8 cellular contexts compared by ENCODE assay signal in genomic region chr2:135052997-135053474, GRCh38. TPM values are rescaled to one million over a fixed set of nuclear protein-coding genes. Genes with fewer than 3 reads are reported as not detected.
A peak's percentile ranks its signal among the peaks of the same experiment; 100 is the strongest.
DNase-seq lines count a peak whose midpoint lies in the region; ATAC-seq and TF ChIP-seq lines count a peak whose summit lies in the region.

No MANE protein-coding gene starts in this region.

- H3K4me1 ChIP-seq in HUES6 (ENCODE audit: control insufficient read depth, insufficient read depth, low read length) (peaks cover 9% of the 10 kb centered on the region; the same call in 1 of the 2 replicates), iPS-15b (ENCODE audit: control insufficient read depth, insufficient read depth, low read length) (peaks cover 3% of the 10 kb centered on the region)

- intact Hi-C loops in activated naive CD4-positive, alpha-beta T cell treated with anti-CD3 and anti-CD28 coated beads for 36 hours (cut with micrococcal nuclease), result loop anchor here (1.0 to 10.0 kb wide), 20 partner anchors 48 to 1329 kb away; partner anchors contain the start of genes CCNT2, DARS1, MCM6 and R3HDM1

- H3K4me3 ChIP-seq in BJ (ENCODE audit: low read depth, low read length) (peak overlapping the region; percentile 98), HUES6 (ENCODE audit: low read depth, low read length) (peak overlapping the region; percentile 95), iPS-15b (ENCODE audit: low read depth, low read length) (peak overlapping the region; percentile 99)

- no peak for TF ChIP-seq CTCF in BJ (IDR thresholded peaks at IDR 0.05; ENCODE audit: insufficient read depth, low read depth, low read length)

- DNase-seq in BJ (ENCODE audit: low read depth) (no peak), NCI-H2029 treated with DMSO at 0.1 percent for 48 hours (lab: John Stamatoyannopoulos, UW) (no peak), GOT3 (lab: John Stamatoyannopoulos, UW) (no peak)
- peak; percentile 71 for DNase-seq in activated naive CD4-positive, alpha-beta T cell treated with anti-CD3 and anti-CD28 coated beads for 36 hours
- DNase-seq in stimulated activated CD4-positive, alpha-beta T cell treated with anti-CD3 and anti-CD28 coated beads, Interleukin-1b, Interleukin-23, amount 100 ng/mL, for 4 hours (ENCODE audit: low read depth in 2 of 2), result peak; percentile 4 to 8

- POLR2A ChIA-PET in BJ (lab: Charles Lee), result no interaction called here

- H3K36me3 ChIP-seq in BJ (ENCODE audit: control insufficient read depth, insufficient read depth, low read length), result no peaks in the 10 kb centered on the region
- H3K36me3 ChIP-seq in HUES6 (ENCODE audit: control insufficient read depth, insufficient read depth, low read length), result no peaks in the 10 kb centered on the region
- H3K36me3 ChIP-seq in iPS-15b (ENCODE audit: control insufficient read depth, insufficient read depth, low read length), result no peaks in the 10 kb centered on the region

- H3K27ac ChIP-seq in HUES6 (ENCODE audit: low read depth, low read length), result no peak overlapping the region

- ATAC-seq in GM21390 (IDR thresholded peaks at IDR 0.05; ENCODE audit: unreplicated experiment), result peak; percentile 48

- peaks cover 47% of the 10 kb centered on the region for H3K4me1 Mint-ChIP-seq in activated naive CD4-positive, alpha-beta T cell treated with anti-CD3 and anti-CD28 coated beads for 36 hours (ENCODE audit: low read depth)

- peak overlapping the region; percentile 100 for H3K27ac Mint-ChIP-seq in activated naive CD4-positive, alpha-beta T cell treated with anti-CD3 and anti-CD28 coated beads for 36 hours

- H3K27me3 ChIP-seq in BJ (ENCODE audit: control insufficient read depth, insufficient read depth, low read length), result peaks cover 1% of the 10 kb centered on the region; the same call in 1 of the 2 replicates
- no peaks in the 10 kb centered on the region for H3K27me3 ChIP-seq in HUES6 (ENCODE audit: control insufficient read depth, insufficient read depth, low read length)
- no peaks in the 10 kb centered on the region for H3K27me3 ChIP-seq in iPS-15b (ENCODE audit: control insufficient read depth, insufficient read depth, low read length)

- CTCF ChIA-PET in BJ (lab: Yijun Ruan, JAX), result interaction anchor here (1.0 kb wide), 1 partner anchor 48 kb away, joined by 3 read pairs; no protein-coding TSS in a partner anchor
- CTCF ChIA-PET in activated naive CD4-positive, alpha-beta T cell treated with anti-CD3 and anti-CD28 coated beads for 36 hours (lab: Charles Lee), result interaction anchor here (0.8 to 1.4 kb wide), 4 partner anchors 11 to 49 kb away, joined by 3 read pairs; no protein-coding TSS in a partner anchor

- no peaks in the 10 kb centered on the region for H3K9me3 Mint-ChIP-seq in activated naive CD4-positive, alpha-beta T cell treated with anti-CD3 and anti-CD28 coated beads for 36 hours

- H3K9me3 ChIP-seq in HUES6 (ENCODE audit: control insufficient read depth, insufficient read depth, low read depth, low read length), result no peaks in the 10 kb centered on the region
- no peaks in the 10 kb centered on the region for H3K9me3 ChIP-seq in iPS-15b (ENCODE audit: control insufficient read depth, insufficient read depth, low read length)

- peak overlapping the region; percentile 25 for H3K9ac ChIP-seq in HUES6 (ENCODE audit: low read length)
- peak overlapping the region; percentile 99 for H3K9ac ChIP-seq in iPS-15b (ENCODE audit: low read depth, low read length)

- H3K27me3 Mint-ChIP-seq in activated naive CD4-positive, alpha-beta T cell treated with anti-CD3 and anti-CD28 coated beads for 36 hours (ENCODE audit: low read depth), result no peaks in the 10 kb centered on the region

- H3K4me3 Mint-ChIP-seq in activated naive CD4-positive, alpha-beta T cell treated with anti-CD3 and anti-CD28 coated beads for 36 hours, result peak overlapping the region; percentile 99

- H3K36me3 Mint-ChIP-seq in activated naive CD4-positive, alpha-beta T cell treated with anti-CD3 and anti-CD28 coated beads for 36 hours (ENCODE audit: low read depth), result peaks cover 20% of the 10 kb centered on the region

RNA-seq across cellular contexts. Expression of gene RAB3GAP1, which starts 0.9 kb away (rescaled TPM):
- polyA plus RNA-seq in BJ (2011; rRNA removed), result 22.4 and 42.0 TPM in 2 replicates
- polyA minus RNA-seq in BJ (2011; rRNA and poly(A)+ RNA removed), result 28.6 and 31.1 TPM in 2 replicates
- total RNA-seq in activated naive CD4-positive, alpha-beta T cell treated with anti-CD3 and anti-CD28 coated beads for 36 hours, result 10 to 100 TPM; 55.5 to 59.7 TPM

RNA-seq across cellular contexts. Expression of gene MAP3K19, which starts 5.8 kb away (rescaled TPM):
- polyA plus RNA-seq in BJ (2011; rRNA removed), result not detected in 2 replicates
- polyA minus RNA-seq in BJ (2011; rRNA and poly(A)+ RNA removed), result not detected in 2 replicates
- total RNA-seq in activated naive CD4-positive, alpha-beta T cell treated with anti-CD3 and anti-CD28 coated beads for 36 hours, result not detected

Comparison
In these comparisons a context has a peak if more than half of its experiments do, and no peak if none do; other contexts are left out.
1. DNase-seq: peak in activated naive CD4-positive, alpha-beta T cell treated with anti-CD3 and anti-CD28 coated beads for 36 hours (single experiment) and stimulated activated CD4-positive, alpha-beta T cell treated with anti-CD3 and anti-CD28 coated beads, Interleukin-1b, Interleukin-23, amount 100 ng/mL, for 4 hours (2 of 2); none in BJ (single experiment), NCI-H2029 treated with DMSO at 0.1 percent for 48 hours (single experiment) and GOT3 (single experiment).
2. Peak in every context shown above with its lines, with median percentiles within 50 percentile points of each other: H3K4me3 ChIP-seq.